ENCODE assay signal across 8 cellular contexts in genomic region chr19:33522371-33522662, GRCh38. TPM values are rescaled to one million over a fixed set of nuclear protein-coding genes. Genes with fewer than 3 reads are reported as not detected.
DNase-seq lines count a peak whose midpoint lies in the region; ATAC-seq and TF ChIP-seq lines count a peak whose summit lies in the region.

No MANE protein-coding gene starts in this region.

- no peak for TF ChIP-seq CTCF in dorsolateral prefrontal cortex (IDR thresholded peaks at IDR 0.05 in 54 of 56, conservative IDR thresholded peaks at IDR 0.05 in 2 of 56; ENCODE audit: low read depth in 1 of 56, partially characterized antibody in 56 of 56)
- TF ChIP-seq CTCF in neural crest cell (conservative IDR thresholded peaks at IDR 0.05) = no peak

- peaks cover 19 to 31% (median 23%) of the 10 kb centered on the region in 10 experiments for H3K4me1 ChIP-seq in BLaER1 treated with 17β-estradiol and CSF1 and Interleukin-3, amounts not matched to agents 10 nM and 100 nM
- H3K4me1 ChIP-seq in Karpas-422 (ENCODE audit: low read length) = peaks cover 14% of the 10 kb centered on the region

- no peaks in the 10 kb centered on the region for H3K9me2 ChIP-seq in Karpas-422 (replicated peaks; ENCODE audit: insufficient read depth, low read length)

- no peaks in the 10 kb centered on the region for H3K27me3 ChIP-seq in BLaER1 treated with 17β-estradiol and CSF1 and Interleukin-3, amounts not matched to agents 10 nM and 100 nM
- no peaks in the 10 kb centered on the region for H3K27me3 ChIP-seq in Karpas-422 (ENCODE audit: low read length)
- peaks cover 0 to 3% (median 0%) of the 10 kb centered on the region in 45 donors for H3K27me3 ChIP-seq in dorsolateral prefrontal cortex

- peaks cover 0 to 39% (median 24%) of the 10 kb centered on the region in 11 experiments; a peak in 13 of 22 replicates for H4K20me1 ChIP-seq in BLaER1 treated with 17β-estradiol and CSF1 and Interleukin-3, amounts not matched to agents 10 nM and 100 nM
- no peaks in the 10 kb centered on the region for H4K20me1 ChIP-seq in Karpas-422 (ENCODE audit: insufficient read depth, low read depth, low read length)

- H3K4me1 Mint-ChIP-seq in neural crest cell = peaks cover 16% of the 10 kb centered on the region

- no peak overlapping the region for H3K27ac Mint-ChIP-seq in neural crest cell (ENCODE audit: unreplicated experiment)

- no peaks in the 10 kb centered on the region for H3K9me3 Mint-ChIP-seq in neural crest cell

- peak overlapping the region; percentile 95 for H2AFZ ChIP-seq in Karpas-422 (ENCODE audit: low read length)

- peak overlapping the region; percentile 75 to 95 (median 83) for H3K4me2 ChIP-seq in BLaER1 treated with 17β-estradiol and CSF1 and Interleukin-3, amounts not matched to agents 10 nM and 100 nM
- peak overlapping the region; percentile 75 for H3K4me2 ChIP-seq in Karpas-422 (ENCODE audit: low read depth, low read length, poor library complexity, severe bottlenecking)

- no peak for ATAC-seq in GM19452 (IDR thresholded peaks at IDR 0.05; ENCODE audit: unreplicated experiment)
- ATAC-seq in GM19395 (IDR thresholded peaks at IDR 0.05; ENCODE audit: unreplicated experiment) = no peak

- DNase-seq in Karpas-422 = no peak
- DNase-seq in dorsolateral prefrontal cortex = no peak
- DNase-seq in neural crest cell (ENCODE audit: low read depth, low spot score) = no peak
- no peak for DNase-seq in DMS153 treated with DMSO at 0.1 percent for 48 hours (lab: John Stamatoyannopoulos, UW; ENCODE audit: unreplicated experiment)
- no peak for DNase-seq in GM19238 (ENCODE audit: insufficient read length, low spot score)

- H3K9ac ChIP-seq in BLaER1 treated with 17β-estradiol and CSF1 and Interleukin-3, amounts not matched to agents 10 nM and 100 nM = peak overlapping the region in 10 of 11 experiments; percentile 40 to 97 (median 90); a peak in 14 of 22 replicates
- peak overlapping the region; percentile 69 for H3K9ac ChIP-seq in Karpas-422 (ENCODE audit: low read length)

- H3K27me3 Mint-ChIP-seq in neural crest cell (ENCODE audit: low read depth) = peaks cover 9% of the 10 kb centered on the region

- H3K79me2 ChIP-seq in Karpas-422 (ENCODE audit: low read length) = no peaks in the 10 kb centered on the region

- peak overlapping the region in 4 of 11 experiments; percentile 29 to 36 (median 32); a peak in 3 of 22 replicates for H3K27ac ChIP-seq in BLaER1 treated with 17β-estradiol and CSF1 and Interleukin-3, amounts not matched to agents 10 nM and 100 nM
- no peak overlapping the region for H3K27ac ChIP-seq in Karpas-422 (ENCODE audit: low read length)
- peak overlapping the region in 26 of 59 donors; percentile 0 to 85 (median 58) for H3K27ac ChIP-seq in dorsolateral prefrontal cortex

- peak overlapping the region; percentile 93 to 99 (median 97) for H3K4me3 ChIP-seq in BLaER1 treated with 17β-estradiol and CSF1 and Interleukin-3, amounts not matched to agents 10 nM and 100 nM
- peak overlapping the region; percentile 88 for H3K4me3 ChIP-seq in Karpas-422 (ENCODE audit: low read length)
- peak overlapping the region; percentile 57 to 100 (median 93) for H3K4me3 ChIP-seq in dorsolateral prefrontal cortex

- H3K36me3 ChIP-seq in BLaER1 treated with 17β-estradiol and CSF1 and Interleukin-3, amounts not matched to agents 10 nM and 100 nM = no peaks in the 10 kb centered on the region
- no peaks in the 10 kb centered on the region for H3K36me3 ChIP-seq in Karpas-422 (ENCODE audit: insufficient read depth, low read length)

- H3K9me3 ChIP-seq in BLaER1 treated with 17β-estradiol and CSF1 and Interleukin-3, amounts not matched to agents 10 nM and 100 nM (replicated peaks in 1 of 11) = no peaks in the 10 kb centered on the region
- no peaks in the 10 kb centered on the region for H3K9me3 ChIP-seq in Karpas-422 (ENCODE audit: low read length)

- intact Hi-C loops in dorsolateral prefrontal cortex (cut with DNase I) = loop anchor here in 1 of 2 donors (5.0 kb wide), 1 partner anchor 85 kb away; no protein-coding TSS in a partner anchor

- H3K36me3 Mint-ChIP-seq in neural crest cell (ENCODE audit: low read depth) = no peaks in the 10 kb centered on the region

- H3K4me3 Mint-ChIP-seq in neural crest cell = peak overlapping the region; percentile 90

RNA-seq across cellular contexts. Expression of gene PEPD, which starts 0.7 kb away (rescaled TPM):
- total RNA-seq in Karpas-422 (2014; rRNA removed; shearing (Covaris generic); ENCODE audit: low replicate concordance) = 14.2 and 28.3 TPM in 2 replicates
- total RNA-seq in dorsolateral prefrontal cortex = 10 to 100 TPM; 35.5 to 84.7 (median 59.0) TPM
- 39.0 and 43.7 TPM in 2 replicates for total RNA-seq in neural crest cell
